ENCODE assay signal across 1 cellular context in genomic region chr4:1248262-1249147, GRCh38.
TF ChIP-seq lines count a peak whose summit lies in the region.

CTBP1 (minus strand) TSS chr4:1249130; CDS start chr4:1241331, 7,799 bp downstream.

TF ChIP-seq in HepG2, 621 proteins besides CTCF, POLR2A, EP300 and RAD21 (continued from another document and continues in another):
- TF ChIP-seq, protein P1, sequence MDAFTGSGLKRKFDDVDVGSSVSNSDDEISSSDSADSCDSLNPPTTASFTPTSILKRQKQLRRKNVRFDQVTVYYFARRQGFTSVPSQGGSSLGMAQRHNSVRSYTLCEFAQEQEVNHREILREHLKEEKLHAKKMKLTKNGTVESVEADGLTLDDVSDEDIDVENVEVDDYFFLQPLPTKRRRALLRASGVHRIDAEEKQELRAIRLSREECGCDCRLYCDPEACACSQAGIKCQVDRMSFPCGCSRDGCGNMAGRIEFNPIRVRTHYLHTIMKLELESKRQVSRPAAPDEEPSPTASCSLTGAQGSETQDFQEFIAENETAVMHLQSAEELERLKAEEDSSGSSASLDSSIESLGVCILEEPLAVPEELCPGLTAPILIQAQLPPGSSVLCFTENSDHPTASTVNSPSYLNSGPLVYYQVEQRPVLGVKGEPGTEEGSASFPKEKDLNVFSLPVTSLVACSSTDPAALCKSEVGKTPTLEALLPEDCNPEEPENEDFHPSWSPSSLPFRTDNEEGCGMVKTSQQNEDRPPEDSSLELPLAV (CRISPR knock-in tag; conservative IDR thresholded peaks at IDR 0.05; ENCODE audit: low read depth): no peak
- TF ChIP-seq BORCS8-MEF2B (CRISPR knock-in tag; IDR thresholded peaks at IDR 0.05): no peak
- no peak for TF ChIP-seq ZNF12 (CRISPR knock-in tag; IDR thresholded peaks at IDR 0.05)
- TF ChIP-seq ZNF652 (CRISPR knock-in tag; IDR thresholded peaks at IDR 0.05; ENCODE audit: borderline replicate concordance, low read depth): no peak
- TF ChIP-seq ZSCAN9 (CRISPR knock-in tag; IDR thresholded peaks at IDR 0.05; ENCODE audit: borderline replicate concordance): no peak
- TF ChIP-seq ZNF850 (CRISPR knock-in tag; conservative IDR thresholded peaks at IDR 0.05): no peak
- no peak for TF ChIP-seq DNMT3B (CRISPR knock-in tag; conservative IDR thresholded peaks at IDR 0.05)
- no peak for TF ChIP-seq ZNF577 (CRISPR knock-in tag; IDR thresholded peaks at IDR 0.05; ENCODE audit: borderline replicate concordance, low read depth)
- 0 out of 2 replicates have a peak, but pooled peaks have one; percentile 34 for TF ChIP-seq ZNF816 (CRISPR knock-in tag; IDR thresholded peaks at IDR 0.05; ENCODE audit: borderline replicate concordance)
- TF ChIP-seq RFX1 (IDR thresholded peaks at IDR 0.05): no peak
- no peak for TF ChIP-seq JUND (CRISPR knock-in tag; IDR thresholded peaks at IDR 0.05)
- no peak for TF ChIP-seq ZNF232 (CRISPR knock-in tag; IDR thresholded peaks at IDR 0.05; ENCODE audit: borderline replicate concordance)
- no peak for TF ChIP-seq ZNF501 (CRISPR knock-in tag; IDR thresholded peaks at IDR 0.05)
- no peak for TF ChIP-seq ZNF432 (CRISPR knock-in tag; IDR thresholded peaks at IDR 0.05; ENCODE audit: borderline replicate concordance)
- no peak for TF ChIP-seq KDM6A (CRISPR knock-in tag; IDR thresholded peaks at IDR 0.05; ENCODE audit: low read depth)
- no peak for TF ChIP-seq ZNF558 (CRISPR knock-in tag; IDR thresholded peaks at IDR 0.05; ENCODE audit: borderline replicate concordance)
- TF ChIP-seq, protein P2, sequence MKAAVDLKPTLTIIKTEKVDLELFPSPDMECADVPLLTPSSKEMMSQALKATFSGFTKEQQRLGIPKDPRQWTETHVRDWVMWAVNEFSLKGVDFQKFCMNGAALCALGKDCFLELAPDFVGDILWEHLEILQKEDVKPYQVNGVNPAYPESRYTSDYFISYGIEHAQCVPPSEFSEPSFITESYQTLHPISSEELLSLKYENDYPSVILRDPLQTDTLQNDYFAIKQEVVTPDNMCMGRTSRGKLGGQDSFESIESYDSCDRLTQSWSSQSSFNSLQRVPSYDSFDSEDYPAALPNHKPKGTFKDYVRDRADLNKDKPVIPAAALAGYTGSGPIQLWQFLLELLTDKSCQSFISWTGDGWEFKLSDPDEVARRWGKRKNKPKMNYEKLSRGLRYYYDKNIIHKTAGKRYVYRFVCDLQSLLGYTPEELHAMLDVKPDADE (CRISPR knock-in tag; IDR thresholded peaks at IDR 0.05): no peak
- TF ChIP-seq ZNF768 (CRISPR knock-in tag; IDR thresholded peaks at IDR 0.05): no peak; the same call in 1 of the 2 replicates
- no peak for TF ChIP-seq FIP1L1 (IDR thresholded peaks at IDR 0.05; ENCODE audit: borderline replicate concordance, insufficient read depth, low read depth, low read length)
- TF ChIP-seq ZNF264 (CRISPR knock-in tag; IDR thresholded peaks at IDR 0.05): no peak
- TF ChIP-seq ZNF10 (CRISPR knock-in tag; IDR thresholded peaks at IDR 0.05; ENCODE audit: borderline replicate concordance, low read depth): no peak
- no peak for TF ChIP-seq MTA1 (CRISPR knock-in tag; IDR thresholded peaks at IDR 0.05; ENCODE audit: borderline replicate concordance)
- TF ChIP-seq, protein P3, sequence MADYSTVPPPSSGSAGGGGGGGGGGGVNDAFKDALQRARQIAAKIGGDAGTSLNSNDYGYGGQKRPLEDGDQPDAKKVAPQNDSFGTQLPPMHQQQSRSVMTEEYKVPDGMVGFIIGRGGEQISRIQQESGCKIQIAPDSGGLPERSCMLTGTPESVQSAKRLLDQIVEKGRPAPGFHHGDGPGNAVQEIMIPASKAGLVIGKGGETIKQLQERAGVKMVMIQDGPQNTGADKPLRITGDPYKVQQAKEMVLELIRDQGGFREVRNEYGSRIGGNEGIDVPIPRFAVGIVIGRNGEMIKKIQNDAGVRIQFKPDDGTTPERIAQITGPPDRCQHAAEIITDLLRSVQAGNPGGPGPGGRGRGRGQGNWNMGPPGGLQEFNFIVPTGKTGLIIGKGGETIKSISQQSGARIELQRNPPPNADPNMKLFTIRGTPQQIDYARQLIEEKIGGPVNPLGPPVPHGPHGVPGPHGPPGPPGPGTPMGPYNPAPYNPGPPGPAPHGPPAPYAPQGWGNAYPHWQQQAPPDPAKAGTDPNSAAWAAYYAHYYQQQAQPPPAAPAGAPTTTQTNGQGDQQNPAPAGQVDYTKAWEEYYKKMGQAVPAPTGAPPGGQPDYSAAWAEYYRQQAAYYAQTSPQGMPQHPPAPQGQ (CRISPR knock-in tag; IDR thresholded peaks at IDR 0.05; ENCODE audit: borderline replicate concordance): no peak
- no peak for TF ChIP-seq KDM2A (CRISPR knock-in tag; IDR thresholded peaks at IDR 0.05; ENCODE audit: borderline replicate concordance, low read depth)
- no peak for TF ChIP-seq AHR (CRISPR knock-in tag; IDR thresholded peaks at IDR 0.05)
- TF ChIP-seq CCDC6 (CRISPR knock-in tag; IDR thresholded peaks at IDR 0.05): peak; percentile 9; the same call in 1 of the 2 replicates
- no peak for TF ChIP-seq ZNF83 (CRISPR knock-in tag; IDR thresholded peaks at IDR 0.05; ENCODE audit: borderline replicate concordance)
- no peak for TF ChIP-seq SRSF9 (IDR thresholded peaks at IDR 0.05; ENCODE audit: borderline replicate concordance, insufficient read depth, low read depth, low read length, poor library complexity, severe bottlenecking)
- no peak for TF ChIP-seq ZNF597 (CRISPR knock-in tag; IDR thresholded peaks at IDR 0.05)
- no peak; the same call in 1 of the 2 replicates for TF ChIP-seq RNF219 (CRISPR knock-in tag; IDR thresholded peaks at IDR 0.05)
- TF ChIP-seq RBFOX2 (IDR thresholded peaks at IDR 0.05; ENCODE audit: low read depth, low read length): peak; percentile 79
- no peak for TF ChIP-seq KDM1A (CRISPR knock-in tag; IDR thresholded peaks at IDR 0.05)
- no peak for TF ChIP-seq GMEB1 (CRISPR knock-in tag; IDR thresholded peaks at IDR 0.05; ENCODE audit: borderline replicate concordance)
- TF ChIP-seq ATF7-NPFF (CRISPR knock-in tag; IDR thresholded peaks at IDR 0.05; ENCODE audit: low read depth): peak; percentile 50; the same call in 1 of the 2 replicates
- TF ChIP-seq, protein P4, sequence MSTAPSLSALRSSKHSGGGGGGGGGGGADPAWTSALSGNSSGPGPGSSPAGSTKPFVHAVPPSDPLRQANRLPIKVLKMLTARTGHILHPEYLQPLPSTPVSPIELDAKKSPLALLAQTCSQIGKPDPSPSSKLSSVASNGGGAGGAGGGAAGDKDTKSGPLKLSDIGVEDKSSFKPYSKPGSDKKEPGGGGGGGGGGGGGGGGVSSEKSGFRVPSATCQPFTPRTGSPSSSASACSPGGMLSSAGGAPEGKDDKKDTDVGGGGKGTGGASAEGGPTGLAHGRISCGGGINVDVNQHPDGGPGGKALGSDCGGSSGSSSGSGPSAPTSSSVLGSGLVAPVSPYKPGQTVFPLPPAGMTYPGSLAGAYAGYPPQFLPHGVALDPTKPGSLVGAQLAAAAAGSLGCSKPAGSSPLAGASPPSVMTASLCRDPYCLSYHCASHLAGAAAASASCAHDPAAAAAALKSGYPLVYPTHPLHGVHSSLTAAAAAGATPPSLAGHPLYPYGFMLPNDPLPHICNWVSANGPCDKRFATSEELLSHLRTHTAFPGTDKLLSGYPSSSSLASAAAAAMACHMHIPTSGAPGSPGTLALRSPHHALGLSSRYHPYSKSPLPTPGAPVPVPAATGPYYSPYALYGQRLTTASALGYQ (CRISPR knock-in tag; IDR thresholded peaks at IDR 0.05): no peak
- no peak for TF ChIP-seq PCBP1 (IDR thresholded peaks at IDR 0.05; ENCODE audit: borderline replicate concordance, low read depth, low read length)
- no peak for TF ChIP-seq TRIM22 (IDR thresholded peaks at IDR 0.05)
- TF ChIP-seq ZMAT5 (CRISPR knock-in tag; IDR thresholded peaks at IDR 0.05; ENCODE audit: borderline replicate concordance, low read depth): no peak
- no peak for TF ChIP-seq ZNF20 (CRISPR knock-in tag; IDR thresholded peaks at IDR 0.05)
- TF ChIP-seq ZNF629 (CRISPR knock-in tag; conservative IDR thresholded peaks at IDR 0.05): no peak
- TF ChIP-seq MLXIP (CRISPR knock-in tag; IDR thresholded peaks at IDR 0.05; ENCODE audit: borderline replicate concordance): no peak
- no peak for TF ChIP-seq ZC3H4 (CRISPR knock-in tag; IDR thresholded peaks at IDR 0.05; ENCODE audit: borderline replicate concordance)
- no peak for TF ChIP-seq KMT2A (CRISPR knock-in tag; IDR thresholded peaks at IDR 0.05)
- TF ChIP-seq SMYD3 (CRISPR knock-in tag; IDR thresholded peaks at IDR 0.05): no peak
- TF ChIP-seq ZNF777 (CRISPR knock-in tag; IDR thresholded peaks at IDR 0.05): no peak; the same call in 1 of the 2 replicates
- TF ChIP-seq DDIT3 (CRISPR knock-in tag; IDR thresholded peaks at IDR 0.05): no peak
- no peak for TF ChIP-seq ZFP36L1 (CRISPR knock-in tag; IDR thresholded peaks at IDR 0.05)
- no peak for TF ChIP-seq CBX2 (IDR thresholded peaks at IDR 0.05; ENCODE audit: low read depth, low read length)
- no peak; the same call in 1 of the 2 replicates for TF ChIP-seq CBX2 (CRISPR knock-in tag; IDR thresholded peaks at IDR 0.05; ENCODE audit: low read depth)
